In genomic region chr1:41616563-41616962, GRCh38 we compare ENCODE assay signal across 30 cellular contexts.
"Had no signal": no experiment of that assay in that cellular context is flagged by ENCODE, and none has a peak within 500 bp of the region (broad histone marks: within the 10 kb centered on the region; RNA-seq: fewer than 3 reads in every experiment).

No MANE protein-coding gene starts in this region.

- ATAC-seq: activated CD4-positive, CD25-positive, alpha-beta regulatory T cell treated with anti-CD3 and anti-CD28 coated beads, Interleukin-2, amount 50 U/mL, for 24 hours; heart right ventricle; left lobe of liver; lower lobe of right lung; right lobe of liver; stimulated activated effector memory CD8-positive, alpha-beta T cell treated with anti-CD3 and anti-CD28 coated beads, Interleukin-12 subunit alpha, Interleukin-12 subunit beta, amount 100 ng/mL, for 72 hours had no signal

- H3K36me3 Mint-ChIP-seq: brain, type B pancreatic cell had no signal

- H3K9me3 Mint-ChIP-seq: activated naive CD4-positive, alpha-beta T cell treated with anti-CD3 and anti-CD28 coated beads, Interleukin-2, amount 50 U/mL, for 24 hours; activated T-helper 2 cell treated with anti-CD3 and anti-CD28 coated beads, Interferon-gamma antibody, Interleukin-2, Interleukin-4, amounts not matched to agents 10 μg/mL and 5 μg/mL and 100 μg/mL, durations not matched to agents 14 hours and 24 hours and 36 hours; brain; endodermal cell; stimulated activated effector memory CD8-positive, alpha-beta T cell treated with anti-CD3 and anti-CD28 coated beads, Interleukin-12 subunit alpha, Interleukin-12 subunit beta, amount 100 ng/mL, for 72 hours; stimulated activated naive CD8-positive, alpha-beta T cell treated with anti-CD3 and anti-CD28 coated beads, Interleukin-15, Interleukin-2, amounts not matched to agents 100 ng/mL and 50 ng/mL, for 24 hours; type B pancreatic cell had no signal

- H3K27me3 Mint-ChIP-seq: activated naive CD4-positive, alpha-beta T cell treated with anti-CD3 and anti-CD28 coated beads, Interleukin-2, amount 50 U/mL, for 24 hours; brain; stimulated activated naive CD8-positive, alpha-beta T cell treated with anti-CD3 and anti-CD28 coated beads, Interleukin-15, Interleukin-2, amounts not matched to agents 100 ng/mL and 50 ng/mL, for 24 hours had no signal

- H3K4me1 ChIP-seq: ascending aorta had no signal

- H3K4me3 Mint-ChIP-seq: activated naive CD4-positive, alpha-beta T cell treated with anti-CD3 and anti-CD28 coated beads, Interleukin-2, amount 50 U/mL, for 24 hours; brain; endodermal cell; stimulated activated effector memory CD8-positive, alpha-beta T cell treated with anti-CD3 and anti-CD28 coated beads, Interleukin-12 subunit alpha, Interleukin-12 subunit beta, amount 100 ng/mL, for 72 hours; stimulated activated naive CD8-positive, alpha-beta T cell treated with anti-CD3 and anti-CD28 coated beads, Interleukin-15, Interleukin-2, amounts not matched to agents 100 ng/mL and 50 ng/mL, for 24 hours; type B pancreatic cell had no signal

- H3K27ac ChIP-seq: ascending aorta, cardiac muscle cell, coronary artery, esophagus squamous epithelium, heart right ventricle, lower lobe of right lung, ovary, right lobe of liver, skin epidermis, vagina, VCaP had no signal

- H3K4me3 ChIP-seq: ascending aorta, cardiac muscle cell, coronary artery, esophagus squamous epithelium, heart right ventricle, lower lobe of right lung, ovary, right lobe of liver, skin epidermis, vagina had no signal

- H3K27ac Mint-ChIP-seq: activated T-helper 2 cell treated with anti-CD3 and anti-CD28 coated beads, Interferon-gamma antibody, Interleukin-2, Interleukin-4, amounts not matched to agents 10 μg/mL and 5 μg/mL and 100 μg/mL, durations not matched to agents 14 hours and 24 hours and 36 hours; endodermal cell; progenitor cell of endocrine pancreas; stimulated activated effector memory CD8-positive, alpha-beta T cell treated with anti-CD3 and anti-CD28 coated beads, Interleukin-12 subunit alpha, Interleukin-12 subunit beta, amount 100 ng/mL, for 72 hours; type B pancreatic cell had no signal

- H3K36me3 ChIP-seq: ascending aorta, cardiac muscle cell, esophagus squamous epithelium, heart right ventricle, lower lobe of right lung, ovary, right lobe of liver, vagina had no signal

- H3K9me3 ChIP-seq: ascending aorta, esophagus squamous epithelium, heart right ventricle, lower lobe of right lung, ovary, right lobe of liver, vagina had no signal

- H3K27me3 ChIP-seq: ascending aorta, cardiac muscle cell, esophagus squamous epithelium, heart right ventricle, ovary, right lobe of liver, vagina had no signal

- DNase-seq: activated CD4-positive, alpha-beta T cell treated with anti-CD3 and anti-CD28 coated beads for 48 hours; activated CD4-positive, alpha-beta T cell treated with anti-CD3 and anti-CD28 coated beads, Interleukin-2, amount 50 U/mL, for 48 hours; activated CD8-positive, alpha-beta memory T cell treated with anti-CD3 and anti-CD28 coated beads, Interleukin-2, amount 50 U/mL, for 48 hours; activated T-cell treated with anti-CD3 and anti-CD28 coated beads, Interleukin-2, amount 50 U/mL, for 48 hours; esophagus squamous epithelium; foreskin melanocyte; heart right ventricle; kidney glomerular epithelial cell; lower lobe of right lung; mesenchymal stem cell; ovary; right lobe of liver; stimulated activated CD4-positive, alpha-beta T cell treated with anti-CD3 and anti-CD28 coated beads, Interleukin-4, amount 100 ng/mL, for 24 hours; T-helper 9 cell had no signal
